20 cellular contexts compared by ENCODE assay signal in the genomic region with DNA sequence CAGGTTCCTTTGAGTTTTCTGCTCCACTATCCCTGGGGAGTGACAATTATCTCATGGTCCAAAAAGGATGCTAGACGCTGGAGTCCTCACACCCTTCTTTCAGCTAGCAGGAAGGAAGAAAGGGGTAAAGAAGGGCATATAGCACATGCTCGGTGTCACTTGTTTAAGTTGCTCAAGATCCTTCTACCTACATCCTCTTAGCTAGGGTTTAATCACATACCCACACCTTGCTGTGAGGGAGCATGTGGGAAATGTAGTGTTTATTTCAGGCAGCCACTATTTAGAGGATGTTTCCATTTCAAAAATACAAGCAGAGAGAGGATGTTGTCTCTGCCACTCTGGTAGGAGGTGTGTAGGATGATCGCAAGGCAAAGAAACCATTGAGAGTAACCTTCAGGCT. TPM values are rescaled to one million over a fixed set of nuclear protein-coding genes. Genes with fewer than 3 reads are reported as not detected.
DNase-seq lines count a peak whose midpoint lies in the region; ATAC-seq and TF ChIP-seq lines count a peak whose summit lies in the region.
"Had no signal": no experiment of that assay in that cellular context is flagged by ENCODE, and none has a peak within 500 bp of the region (broad histone marks: within the 10 kb centered on the region; RNA-seq: fewer than 3 reads in every experiment).

No MANE protein-coding gene starts in this region.

- peaks cover 4% of the 10 kb centered on the region for H3K36me3 ChIP-seq in CD4-positive, alpha-beta memory T cell (ENCODE audit: insufficient read depth, low read length)
- H3K36me3 ChIP-seq in H7 (replicated peaks; ENCODE audit: control insufficient read depth, insufficient read depth, low read length): no peaks in the 10 kb centered on the region
- H3K36me3 ChIP-seq: adrenal gland, cardiac muscle cell, pancreas, sigmoid colon had no signal

- H3K4me3 Mint-ChIP-seq in CD4-positive, alpha-beta memory T cell: peak overlapping the region in 7 of 8 donors; percentile 1 to 76 (median 61)
- H3K4me3 Mint-ChIP-seq in activated CD4-positive, alpha-beta memory T cell treated with anti-CD3 and anti-CD28 coated beads for 36 hours: peak overlapping the region; percentile 40
- H3K4me3 Mint-ChIP-seq in naive B cell: peak overlapping the region in 7 of 8 donors; percentile 7 to 100 (median 68)

- no peaks in the 10 kb centered on the region for H3K9me3 Mint-ChIP-seq in CD4-positive, alpha-beta memory T cell
- no peaks in the 10 kb centered on the region for H3K9me3 Mint-ChIP-seq in activated CD4-positive, alpha-beta memory T cell treated with anti-CD3 and anti-CD28 coated beads for 36 hours
- H3K9me3 Mint-ChIP-seq in naive B cell: no peaks in the 10 kb centered on the region

- H3K4me1 Mint-ChIP-seq in CD4-positive, alpha-beta memory T cell: peaks cover 47 to 70% (median 58%) of the 10 kb centered on the region in 4 donors
- H3K4me1 Mint-ChIP-seq in activated CD4-positive, alpha-beta memory T cell treated with anti-CD3 and anti-CD28 coated beads for 36 hours (ENCODE audit: low read depth): peaks cover 77% of the 10 kb centered on the region
- peaks cover 65 to 79% (median 70%) of the 10 kb centered on the region in 3 donors for H3K4me1 Mint-ChIP-seq in naive B cell

- ATAC-seq in naive B cell (ENCODE audit: low read depth in 2 of 2) (no peak), HG03378 (IDR thresholded peaks at IDR 0.05; ENCODE audit: unreplicated experiment) (no peak), HG02678 (IDR thresholded peaks at IDR 0.05; ENCODE audit: unreplicated experiment) (no peak)
- ATAC-seq: HCT116, pancreas had no signal

- no peaks in the 10 kb centered on the region for H3K9me3 ChIP-seq in CD4-positive, alpha-beta memory T cell (ENCODE audit: control insufficient read depth in 1 of 2, low read length in 2 of 2)
- H3K9me3 ChIP-seq: adrenal gland, pancreas, sigmoid colon had no signal

- POLR2A ChIA-PET in CD4-positive, alpha-beta memory T cell (lab: Charles Lee; ENCODE audit: partially characterized antibody): interaction anchor here (1.0 to 2.5 kb wide), 7 partner anchors 8 to 174 kb away, joined by 3 to 11 read pairs (median 4); no protein-coding TSS in a partner anchor
- POLR2A ChIA-PET in activated CD4-positive, alpha-beta memory T cell treated with anti-CD3 and anti-CD28 coated beads for 36 hours (lab: Charles Lee): interaction anchor here (0.5 kb wide), 1 partner anchor 29 kb away, joined by 3 read pairs; no protein-coding TSS in a partner anchor

- intact Hi-C loops in CD4-positive, alpha-beta memory T cell (cut with micrococcal nuclease): no loop called here
- intact Hi-C loops in activated CD4-positive, alpha-beta memory T cell treated with anti-CD3 and anti-CD28 coated beads for 36 hours (cut with micrococcal nuclease): loop anchor here (5.0 to 10.0 kb wide), 5 partner anchors 312 to 884 kb away; partner anchors contain the start of gene TNRC6A

- no peaks in the 10 kb centered on the region for H3K27me3 ChIP-seq in CD4-positive, alpha-beta memory T cell (ENCODE audit: insufficient read depth, low read length)
- peaks cover 42% of the 10 kb centered on the region for H3K27me3 ChIP-seq in H7 (ENCODE audit: control insufficient read depth, insufficient read depth, low read length)
- H3K27me3 ChIP-seq: sigmoid colon had no signal

- H3K27ac ChIP-seq in CD4-positive, alpha-beta memory T cell (ENCODE audit: low read depth, low read length): no peak overlapping the region
- H3K27ac ChIP-seq: adrenal gland, cardiac muscle cell, pancreas, sigmoid colon, VCaP had no signal

- DNase-seq in CD4-positive, alpha-beta memory T cell: peak in 1 of 5 donors; percentile 17
- DNase-seq in activated CD4-positive, alpha-beta memory T cell treated with anti-CD3 and anti-CD28 coated beads for 36 hours: no peak
- DNase-seq in naive B cell (no peak), H7 (no peak)
- DNase-seq: adrenal gland; AML-193; effector memory CD4-positive, alpha-beta T cell; head of caudate nucleus; NCI-H146; NCI-H2227 treated with DMSO at 0.1 percent for 48 hours; pancreas; RPMI8226; sigmoid colon had no signal

- peaks cover 21 to 31% of the 10 kb centered on the region in 2 donors for H3K36me3 Mint-ChIP-seq in CD4-positive, alpha-beta memory T cell
- H3K36me3 Mint-ChIP-seq in activated CD4-positive, alpha-beta memory T cell treated with anti-CD3 and anti-CD28 coated beads for 36 hours: peaks cover 20% of the 10 kb centered on the region
- H3K36me3 Mint-ChIP-seq in naive B cell: peaks cover 18 to 22% of the 10 kb centered on the region in 2 donors

- CTCF ChIA-PET in CD4-positive, alpha-beta memory T cell (lab: Charles Lee; ENCODE audit: partially characterized antibody): interaction anchor here (0.9 to 4.4 kb wide), 9 partner anchors 9 to 202 kb away, joined by 3 to 23 read pairs (median 4); no protein-coding TSS in a partner anchor
- CTCF ChIA-PET in activated CD4-positive, alpha-beta memory T cell treated with anti-CD3 and anti-CD28 coated beads for 36 hours (lab: Charles Lee): interaction anchor here (0.6 to 2.9 kb wide), 5 partner anchors 12 to 171 kb away, joined by 3 to 13 read pairs (median 4); no protein-coding TSS in a partner anchor

- H3K27me3 Mint-ChIP-seq in CD4-positive, alpha-beta memory T cell: no peaks in the 10 kb centered on the region
- H3K27me3 Mint-ChIP-seq in activated CD4-positive, alpha-beta memory T cell treated with anti-CD3 and anti-CD28 coated beads for 36 hours: no peaks in the 10 kb centered on the region
- H3K27me3 Mint-ChIP-seq in naive B cell: no peaks in the 10 kb centered on the region

- peaks cover 62% of the 10 kb centered on the region for H3K4me1 ChIP-seq in CD4-positive, alpha-beta memory T cell (ENCODE audit: insufficient read depth, low read length)
- H3K4me1 ChIP-seq: adrenal gland, pancreas had no signal

- TF ChIP-seq CTCF in GM12872 (IDR thresholded peaks at IDR 0.05; ENCODE audit: insufficient read depth, low read depth, low read length): 0 out of 3 replicates have a peak, but pooled peaks have one; percentile 1

- H3K27ac Mint-ChIP-seq in CD4-positive, alpha-beta memory T cell: peak overlapping the region; percentile 37 to 92 (median 65)
- H3K27ac Mint-ChIP-seq in activated CD4-positive, alpha-beta memory T cell treated with anti-CD3 and anti-CD28 coated beads for 36 hours: peak overlapping the region; percentile 79
- H3K27ac Mint-ChIP-seq in naive B cell: peak overlapping the region in 4 of 6 donors; percentile 39 to 90 (median 58)

- H3K4me3 ChIP-seq in CD4-positive, alpha-beta memory T cell (ENCODE audit: low read length in 2 of 2): peak overlapping the region in 1 of 2 donors; percentile 19
- H3K4me3 ChIP-seq in H7 (ENCODE audit: insufficient read depth, low read depth, low read length): no peak overlapping the region
- H3K4me3 ChIP-seq: adrenal gland, cardiac muscle cell, pancreas, sigmoid colon had no signal

RNA-seq across cellular contexts. Expression of gene PRKCB, which starts 4.5 kb away (rescaled TPM):
- 100 to 1,000 TPM in 1 of 2 experiments, 10 to 100 TPM in 1; 98.1 to 106 TPM for total RNA-seq in CD4-positive, alpha-beta memory T cell
- 10 to 100 TPM; 46.5 to 98.4 TPM for polyA plus RNA-seq in CD4-positive, alpha-beta memory T cell
- 10 to 100 TPM; 56.3 to 57.9 TPM for total RNA-seq in activated CD4-positive, alpha-beta memory T cell treated with anti-CD3 and anti-CD28 coated beads for 36 hours
- 100 to 1,000 TPM; 213 to 344 (median 285) TPM for polyA plus RNA-seq in naive B cell (ENCODE audit: low read depth in 6 of 6)
- 0.44 and 0.80 TPM in 2 replicates for total RNA-seq in H7 (2014; rRNA removed; shearing (Covaris generic))
- total RNA-seq: M059J had no signal

Comparison
In these comparisons a context has a peak if more than half of its experiments do, and no peak if none do; other contexts are left out.
1. RNA of gene PRKCB, which starts 4.5 kb away (total RNA-seq): 98.1 to 106 TPM in CD4-positive, alpha-beta memory T cell and 56.3 to 57.9 TPM in activated CD4-positive, alpha-beta memory T cell treated with anti-CD3 and anti-CD28 coated beads for 36 hours; 0.44 to 0.80 TPM in H7; every median in the first group is over 10 times any median in the second.
2. Peak in every context shown above with its lines, with median percentiles within 50 percentile points of each other: H3K27ac Mint-ChIP-seq and H3K4me3 Mint-ChIP-seq.